Comparison of ENCODE assay signal across 1 cellular context in genomic region chr9:34654317-34655083, GRCh38.
TF ChIP-seq lines count a peak whose summit lies in the region.

No MANE protein-coding gene starts in this region.

TF ChIP-seq in H1, 55 proteins besides CTCF, POLR2A, EP300 and RAD21 (continued from another document):
- no peak for TF ChIP-seq POLR2AphosphoS5 (IDR thresholded peaks at IDR 0.05; ENCODE audit: low read depth, low read length)
- TF ChIP-seq SUZ12 (IDR thresholded peaks at IDR 0.05; ENCODE audit: low read length), result no peak
- TF ChIP-seq GTF2F1 (IDR thresholded peaks at IDR 0.05; ENCODE audit: borderline replicate concordance, low read depth, low read length), result no peak
- no peak for TF ChIP-seq FOSL1 (IDR thresholded peaks at IDR 0.05; ENCODE audit: insufficient read depth, low read depth, low read length)
- no peak for TF ChIP-seq EZH2 (IDR thresholded peaks at IDR 0.05; ENCODE audit: low read depth, low read length, severe bottlenecking)
- TF ChIP-seq SAP30 (IDR thresholded peaks at IDR 0.05; ENCODE audit: insufficient read depth, insufficient replicate concordance, low read length), result no peak
- TF ChIP-seq BCL11A (IDR thresholded peaks at IDR 0.05; ENCODE audit: low read depth in 2 of 2, low read length in 2 of 2), result no peak
- TF ChIP-seq TEAD4 (IDR thresholded peaks at IDR 0.05; ENCODE audit: low read depth, low read length), result no peak
- TF ChIP-seq JUND (IDR thresholded peaks at IDR 0.05; ENCODE audit: low read length), result no peak
- no peak for TF ChIP-seq MAX (IDR thresholded peaks at IDR 0.05)
- TF ChIP-seq KDM4A (IDR thresholded peaks at IDR 0.05; ENCODE audit: low read depth, low read length, severe bottlenecking), result no peak
- TF ChIP-seq HDAC2 (IDR thresholded peaks at IDR 0.05; ENCODE audit: borderline replicate concordance in 1 of 2, low read depth in 2 of 2, low read length in 2 of 2), result no peak
